12 cellular contexts compared by ENCODE assay signal in genomic region chr1:108605633-108606032, GRCh38. TPM values are rescaled to one million over a fixed set of nuclear protein-coding genes. Genes with fewer than 3 reads are reported as not detected.
"Had no signal": no experiment of that assay in that cellular context is flagged by ENCODE, and none has a peak within 500 bp of the region (broad histone marks: within the 10 kb centered on the region; RNA-seq: fewer than 3 reads in every experiment).

No MANE protein-coding gene starts in this region.

- H3K4me3 ChIP-seq: GM23248, GM23338, HAP-1 had no signal

- H3K9me3 ChIP-seq: HAP-1 had no signal

- DNase-seq: GM23248, GOT3, H7, H9, HCEC 1CT, HFFc6 had no signal

- H2AFZ ChIP-seq: GM23248, GM23338 had no signal

- H3K36me3 ChIP-seq: HAP-1 had no signal

- H3K9ac ChIP-seq: GM23248 had no signal

- H3K27ac ChIP-seq: GM23248 had no signal

- H3K4me2 ChIP-seq: GM23338 had no signal

- FAIRE-seq: H1, H54 had no signal

- ATAC-seq: GM23338, HCT116 had no signal

RNA-seq across cellular contexts. Expression of gene HENMT1, which starts 55.3 kb away (rescaled TPM):
- total RNA-seq: H4 had no signal
